In genomic region chr5:34822921-34823715, GRCh38 we compare ENCODE assay signal across 33 cellular contexts. TPM values are rescaled to one million over a fixed set of nuclear protein-coding genes. Genes with fewer than 3 reads are reported as not detected.
"Had no signal": no experiment of that assay in that cellular context is flagged by ENCODE, and none has a peak within 500 bp of the region (broad histone marks: within the 10 kb centered on the region; RNA-seq: fewer than 3 reads in every experiment).

No MANE protein-coding gene starts in this region.

- H3K4me3 Mint-ChIP-seq: activated CD4-positive, alpha-beta memory T cell treated with anti-CD3 and anti-CD28 coated beads for 36 hours; activated naive CD4-positive, alpha-beta T cell treated with anti-CD3 and anti-CD28 coated beads, Interleukin-2, amount 50 U/mL, for 24 hours; activated naive CD8-positive, alpha-beta T cell treated with anti-CD3 and anti-CD28 coated beads, Interleukin-2, amount 50 U/mL, for 24 hours; activated T-helper 1 cell treated with anti-CD3 and anti-CD28 coated beads, Interleukin-12 subunit alpha, Interleukin-12 subunit beta, Interleukin-2, Interleukin-4 antibody, amounts not matched to agents 30 ng/mL and 10 ng/mL and 1 ng/mL, durations not matched to agents 14 hours and 24 hours and 36 hours; effector memory CD8-positive, alpha-beta T cell; nephron; T-helper 17 cell had no signal

- H3K4me3 ChIP-seq: body of pancreas, heart left ventricle, left ventricle myocardium inferior, lung, mucosa of descending colon, suprapubic skin, tibial artery had no signal

- ATAC-seq: activated CD4-positive, CD25-positive, alpha-beta regulatory T cell treated with anti-CD3 and anti-CD28 coated beads, Interleukin-2, amount 50 U/mL, for 24 hours; activated naive CD8-positive, alpha-beta T cell treated with anti-CD3 and anti-CD28 coated beads, Interleukin-2, amount 50 U/mL, for 24 hours; body of pancreas; effector memory CD8-positive, alpha-beta T cell; foreskin keratinocyte; heart left ventricle; mucosa of descending colon; sciatic nerve; SK-N-SH treated with all-trans-retinoic acid at 6 μM for 48 hours; T-helper 17 cell had no signal

- H3K4me1 ChIP-seq: body of pancreas, foreskin keratinocyte, heart left ventricle, left ventricle myocardium inferior, suprapubic skin, tibial artery had no signal

- H3K9me3 ChIP-seq: body of pancreas, heart left ventricle, left ventricle myocardium inferior, mucosa of descending colon, suprapubic skin, tibial artery had no signal

- H3K4me1 Mint-ChIP-seq: activated naive CD4-positive, alpha-beta T cell treated with anti-CD3 and anti-CD28 coated beads, Interleukin-2, amount 50 U/mL, for 24 hours; activated naive CD8-positive, alpha-beta T cell treated with anti-CD3 and anti-CD28 coated beads, Interleukin-2, amount 50 U/mL, for 24 hours; nephron; T-helper 17 cell had no signal

- H3K27me3 Mint-ChIP-seq: T-helper 17 cell had no signal

- H3K27me3 ChIP-seq: body of pancreas, foreskin keratinocyte, heart left ventricle, suprapubic skin, tibial artery had no signal

- H3K27ac Mint-ChIP-seq: activated CD4-positive, alpha-beta memory T cell treated with anti-CD3 and anti-CD28 coated beads for 36 hours; activated naive CD4-positive, alpha-beta T cell treated with anti-CD3 and anti-CD28 coated beads, Interleukin-2, amount 50 U/mL, for 24 hours; activated naive CD8-positive, alpha-beta T cell treated with anti-CD3 and anti-CD28 coated beads, Interleukin-2, amount 50 U/mL, for 24 hours; activated T-helper 1 cell treated with anti-CD3 and anti-CD28 coated beads, Interleukin-12 subunit alpha, Interleukin-12 subunit beta, Interleukin-2, Interleukin-4 antibody, amounts not matched to agents 30 ng/mL and 10 ng/mL and 1 ng/mL, durations not matched to agents 14 hours and 24 hours and 36 hours; effector memory CD8-positive, alpha-beta T cell; nephron; T-helper 17 cell had no signal

- DNase-seq: activated CD4-positive, alpha-beta memory T cell treated with anti-CD3 and anti-CD28 coated beads for 36 hours; activated CD4-positive, alpha-beta T cell treated with anti-CD3 and anti-CD28 coated beads for 48 hours; activated CD8-positive, alpha-beta memory T cell treated with anti-CD3 and anti-CD28 coated beads, Interleukin-2, amount 50 U/mL, for 4 hours; activated gamma-delta T cell; activated naive CD8-positive, alpha-beta T cell treated with anti-CD3 and anti-CD28 coated beads, Interleukin-2, amount 50 U/mL, for 24 hours; activated T-cell treated with anti-CD3 and anti-CD28 coated beads, Interleukin-2, amount 50 U/mL, for 1 hour; anterior cingulate cortex; body of pancreas; cerebellar nuclear complex; cortex of kidney; effector memory CD8-positive, alpha-beta T cell; foreskin keratinocyte; heart left ventricle; left ventricle myocardium inferior; mesendoderm; mucosa of descending colon; stimulated activated CD4-positive, alpha-beta T cell treated with anti-CD3 and anti-CD28 coated beads, Interleukin-15, amount 100 ng/mL, for 24 hours; stimulated activated CD4-positive, alpha-beta T cell treated with anti-CD3 and anti-CD28 coated beads, Interleukin-2, amount 100 ng/mL, for 24 hours; stimulated activated naive CD4-positive, alpha-beta T cell; T-helper 17 cell; T1000; tibial artery; WERI-Rb-1 had no signal

- H3K27ac ChIP-seq: body of pancreas, foreskin keratinocyte, heart left ventricle, left ventricle myocardium inferior, suprapubic skin, tibial artery, WERI-Rb-1 had no signal

- H3K36me3 Mint-ChIP-seq: activated naive CD4-positive, alpha-beta T cell treated with anti-CD3 and anti-CD28 coated beads, Interleukin-2, amount 50 U/mL, for 24 hours had no signal

- H3K9me3 Mint-ChIP-seq: activated CD4-positive, alpha-beta memory T cell treated with anti-CD3 and anti-CD28 coated beads for 36 hours; activated naive CD4-positive, alpha-beta T cell treated with anti-CD3 and anti-CD28 coated beads, Interleukin-2, amount 50 U/mL, for 24 hours; activated naive CD8-positive, alpha-beta T cell treated with anti-CD3 and anti-CD28 coated beads, Interleukin-2, amount 50 U/mL, for 24 hours; activated T-helper 1 cell treated with anti-CD3 and anti-CD28 coated beads, Interleukin-12 subunit alpha, Interleukin-12 subunit beta, Interleukin-2, Interleukin-4 antibody, amounts not matched to agents 30 ng/mL and 10 ng/mL and 1 ng/mL, durations not matched to agents 14 hours and 24 hours and 36 hours; effector memory CD8-positive, alpha-beta T cell; nephron had no signal

RNA-seq across cellular contexts. Expression of gene TTC23L, which starts 15.8 kb away (rescaled TPM):
- total RNA-seq: activated T-helper 1 cell treated with anti-CD3 and anti-CD28 coated beads, Interleukin-12 subunit alpha, Interleukin-12 subunit beta, Interleukin-2, Interleukin-4 antibody, amounts not matched to agents 30 ng/mL and 10 ng/mL and 1 ng/mL, durations not matched to agents 14 hours and 24 hours and 36 hours; endothelial cell of umbilical vein; left ventricle myocardium inferior; myocyte had no signal
- polyA plus RNA-seq: endothelial cell of umbilical vein, foreskin keratinocyte had no signal
